In genomic region chr14:33936391-33936790, GRCh38 we compare ENCODE assay signal across 1 cellular context.
TF ChIP-seq lines count a peak whose summit lies in the region.

No MANE protein-coding gene starts in this region.

TF ChIP-seq in GM23338, 12 proteins besides CTCF, POLR2A, EP300 and RAD21 (continued from another document):
- TF ChIP-seq, protein P1, sequence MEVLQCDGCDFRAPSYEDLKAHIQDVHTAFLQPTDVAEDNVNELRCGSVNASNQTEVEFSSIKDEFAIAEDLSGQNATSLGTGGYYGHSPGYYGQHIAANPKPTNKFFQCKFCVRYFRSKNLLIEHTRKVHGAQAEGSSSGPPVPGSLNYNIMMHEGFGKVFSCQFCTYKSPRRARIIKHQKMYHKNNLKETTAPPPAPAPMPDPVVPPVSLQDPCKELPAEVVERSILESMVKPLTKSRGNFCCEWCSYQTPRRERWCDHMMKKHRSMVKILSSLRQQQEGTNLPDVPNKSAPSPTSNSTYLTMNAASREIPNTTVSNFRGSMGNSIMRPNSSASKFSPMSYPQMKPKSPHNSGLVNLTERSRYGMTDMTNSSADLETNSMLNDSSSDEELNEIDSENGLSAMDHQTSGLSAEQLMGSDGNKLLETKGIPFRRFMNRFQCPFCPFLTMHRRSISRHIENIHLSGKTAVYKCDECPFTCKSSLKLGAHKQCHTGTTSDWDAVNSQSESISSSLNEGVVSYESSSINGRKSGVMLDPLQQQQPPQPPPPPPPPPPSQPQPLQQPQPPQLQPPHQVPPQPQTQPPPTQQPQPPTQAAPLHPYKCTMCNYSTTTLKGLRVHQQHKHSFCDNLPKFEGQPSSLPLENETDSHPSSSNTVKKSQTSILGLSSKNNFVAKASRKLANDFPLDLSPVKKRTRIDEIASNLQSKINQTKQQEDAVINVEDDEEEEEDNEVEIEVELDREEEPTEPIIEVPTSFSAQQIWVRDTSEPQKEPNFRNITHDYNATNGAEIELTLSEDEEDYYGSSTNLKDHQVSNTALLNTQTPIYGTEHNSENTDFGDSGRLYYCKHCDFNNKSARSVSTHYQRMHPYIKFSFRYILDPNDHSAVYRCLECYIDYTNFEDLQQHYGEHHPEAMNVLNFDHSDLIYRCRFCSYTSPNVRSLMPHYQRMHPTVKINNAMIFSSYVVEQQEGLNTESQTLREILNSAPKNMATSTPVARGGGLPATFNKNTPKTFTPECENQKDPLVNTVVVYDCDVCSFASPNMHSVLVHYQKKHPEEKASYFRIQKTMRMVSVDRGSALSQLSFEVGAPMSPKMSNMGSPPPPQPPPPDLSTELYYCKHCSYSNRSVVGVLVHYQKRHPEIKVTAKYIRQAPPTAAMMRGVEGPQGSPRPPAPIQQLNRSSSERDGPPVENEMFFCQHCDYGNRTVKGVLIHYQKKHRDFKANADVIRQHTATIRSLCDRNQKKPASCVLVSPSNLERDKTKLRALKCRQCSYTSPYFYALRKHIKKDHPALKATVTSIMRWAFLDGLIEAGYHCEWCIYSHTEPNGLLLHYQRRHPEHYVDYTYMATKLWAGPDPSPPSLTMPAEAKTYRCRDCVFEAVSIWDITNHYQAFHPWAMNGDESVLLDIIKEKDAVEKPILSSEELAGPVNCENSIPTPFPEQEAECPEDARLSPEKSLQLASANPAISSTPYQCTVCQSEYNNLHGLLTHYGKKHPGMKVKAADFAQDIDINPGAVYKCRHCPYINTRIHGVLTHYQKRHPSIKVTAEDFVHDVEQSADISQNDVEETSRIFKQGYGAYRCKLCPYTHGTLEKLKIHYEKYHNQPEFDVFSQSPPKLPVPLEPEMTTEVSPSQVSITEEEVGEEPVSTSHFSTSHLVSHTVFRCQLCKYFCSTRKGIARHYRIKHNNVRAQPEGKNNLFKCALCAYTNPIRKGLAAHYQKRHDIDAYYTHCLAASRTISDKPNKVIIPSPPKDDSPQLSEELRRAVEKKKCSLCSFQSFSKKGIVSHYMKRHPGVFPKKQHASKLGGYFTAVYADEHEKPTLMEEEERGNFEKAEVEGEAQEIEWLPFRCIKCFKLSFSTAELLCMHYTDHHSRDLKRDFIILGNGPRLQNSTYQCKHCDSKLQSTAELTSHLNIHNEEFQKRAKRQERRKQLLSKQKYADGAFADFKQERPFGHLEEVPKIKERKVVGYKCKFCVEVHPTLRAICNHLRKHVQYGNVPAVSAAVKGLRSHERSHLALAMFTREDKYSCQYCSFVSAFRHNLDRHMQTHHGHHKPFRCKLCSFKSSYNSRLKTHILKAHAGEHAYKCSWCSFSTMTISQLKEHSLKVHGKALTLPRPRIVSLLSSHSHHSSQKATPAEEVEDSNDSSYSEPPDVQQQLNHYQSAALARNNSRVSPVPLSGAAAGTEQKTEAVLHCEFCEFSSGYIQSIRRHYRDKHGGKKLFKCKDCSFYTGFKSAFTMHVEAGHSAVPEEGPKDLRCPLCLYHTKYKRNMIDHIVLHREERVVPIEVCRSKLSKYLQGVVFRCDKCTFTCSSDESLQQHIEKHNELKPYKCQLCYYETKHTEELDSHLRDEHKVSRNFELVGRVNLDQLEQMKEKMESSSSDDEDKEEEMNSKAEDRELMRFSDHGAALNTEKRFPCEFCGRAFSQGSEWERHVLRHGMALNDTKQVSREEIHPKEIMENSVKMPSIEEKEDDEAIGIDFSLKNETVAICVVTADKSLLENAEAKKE (CRISPR knock-in tag; IDR thresholded peaks at IDR 0.05), result no peak
- no peak for TF ChIP-seq JUNB (IDR thresholded peaks at IDR 0.05; ENCODE audit: unreplicated experiment)
TF ChIP-seq in GM23338: peak in this region for 0.
